Comparison of ENCODE assay signal across 8 cellular contexts in the genomic region with DNA sequence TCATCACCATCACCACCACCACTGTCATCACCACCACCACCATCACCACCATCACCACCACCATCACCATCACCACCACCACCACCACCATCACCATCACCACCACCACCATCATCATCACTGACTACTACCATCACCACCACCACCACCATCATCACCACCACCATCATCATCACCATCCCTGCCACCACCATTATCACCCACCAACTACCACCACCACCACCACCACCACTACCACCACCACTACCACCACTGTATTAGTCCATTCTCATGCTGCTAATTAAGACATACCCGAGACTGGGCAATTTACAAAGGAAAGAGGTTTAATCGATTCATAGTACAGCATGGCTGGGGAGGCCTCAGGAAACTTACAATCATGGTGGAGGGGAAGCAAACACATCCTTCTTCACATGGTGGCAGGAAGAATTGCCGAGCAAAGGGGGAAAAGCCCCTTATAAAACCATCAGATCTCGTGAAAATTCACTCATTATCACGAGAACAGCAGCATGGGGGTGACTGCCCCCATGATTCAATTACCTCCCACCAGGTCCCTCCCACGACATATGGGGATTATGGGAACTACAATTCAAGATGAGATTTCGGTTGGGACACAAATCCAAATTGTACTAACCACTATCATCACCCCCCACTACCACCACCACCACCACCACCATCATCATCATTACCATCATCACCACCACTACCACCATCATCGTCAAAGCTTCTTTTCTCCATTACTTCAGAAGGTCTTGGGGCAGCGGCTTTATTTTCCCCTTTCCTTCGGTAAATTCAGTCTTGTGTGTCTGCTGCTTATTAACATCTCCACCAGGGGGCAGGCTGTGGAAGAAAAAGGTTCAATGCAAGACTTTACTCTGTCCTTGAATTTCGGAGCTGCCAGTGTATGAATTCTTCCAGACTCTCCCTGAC. TPM values are rescaled to one million over a fixed set of nuclear protein-coding genes. Genes with fewer than 3 reads are reported as not detected.
A peak's percentile ranks its signal among the peaks of the same experiment; 100 is the strongest.
DNase-seq lines count a peak whose midpoint lies in the region; TF ChIP-seq lines count a peak whose summit lies in the region.
"Not testable (repeated sequence)": the region's sequence is repeated elsewhere in the genome, so short reads cannot be mapped to it uniquely, and the experiment has no call there.

No MANE protein-coding gene starts in this region.

- H3K4me3 Mint-ChIP-seq in HFFc6, nephron progenitor cell: not testable (repeated sequence)

- not testable (repeated sequence) for H3K9me3 Mint-ChIP-seq in HFFc6
- H3K9me3 Mint-ChIP-seq in nephron progenitor cell, result peaks cover 18% of the 10 kb centered on the region

- DNase-seq in COLO829 (ENCODE audit: low spot score) (peak; percentile 34), HFFc6 (peak; percentile 70), NCI-H2227 treated with DMSO at 0.1 percent for 48 hours (lab: John Stamatoyannopoulos, UW) (peak; percentile 62), T-helper 9 cell (peak; percentile 27), anterior cingulate cortex (lab: John Stamatoyannopoulos, UW) (peak in 50 of 58 donors; percentile 1 to 80 (median 39)), glomerular visceral epithelial cell (ENCODE audit: extremely low spot score) (peak; percentile 13), nephron progenitor cell (peak; percentile 76)
- peak; percentile 5 to 12 for DNase-seq in stimulated activated CD8-positive, alpha-beta memory T cell treated with anti-CD3 and anti-CD28 coated beads, Interleukin-7, amount 100 ng/mL, for 4 hours (ENCODE audit: low read depth in 2 of 2)

- not testable (repeated sequence) for H3K4me1 Mint-ChIP-seq in HFFc6 (ENCODE audit: low read depth); nephron progenitor cell

- not testable (repeated sequence) for H3K27me3 Mint-ChIP-seq in HFFc6 (ENCODE audit: insufficient read depth)
- peaks cover 11% of the 10 kb centered on the region for H3K27me3 Mint-ChIP-seq in nephron progenitor cell (ENCODE audit: low read depth, poor library complexity)

- not testable (repeated sequence) for H3K36me3 Mint-ChIP-seq in HFFc6 (ENCODE audit: low read depth)
- H3K36me3 Mint-ChIP-seq in nephron progenitor cell (ENCODE audit: low read depth), result peaks cover 14% of the 10 kb centered on the region

- H3K27ac Mint-ChIP-seq in HFFc6, nephron progenitor cell: not testable (repeated sequence)

- peak; percentile 85 for TF ChIP-seq CTCF in HFFc6 (IDR thresholded peaks at IDR 0.05)
- TF ChIP-seq CTCF in nephron progenitor cell (IDR thresholded peaks at IDR 0.05), result peak; percentile 67

RNA-seq across cellular contexts. Expression of gene SCAF4, which starts 53.6 kb away (rescaled TPM):
- 10 to 100 TPM; 21.8 to 28.4 (median 26.3) TPM for total RNA-seq in HFFc6 (2021; fragmentation: NEBNext Ultra II Directional; extraction: Animal tissue kit (Norgen Biotek cat#: 25700))

Comparison
In these comparisons a context has a peak if more than half of its experiments do, and no peak if none do; other contexts are left out.
1. Peak in every context shown above with its lines: DNase-seq.
2. DNase-seq: peak in every context shown above with its lines; median percentile 76 in nephron progenitor cell; 70 in HFFc6; 62 in NCI-H2227 treated with DMSO at 0.1 percent for 48 hours; 39 in anterior cingulate cortex; 34 in COLO829; 27 in T-helper 9 cell; 13 in glomerular visceral epithelial cell; 8 in stimulated activated CD8-positive, alpha-beta memory T cell treated with anti-CD3 and anti-CD28 coated beads, Interleukin-7, amount 100 ng/mL, for 4 hours.